22 cellular contexts compared by ENCODE assay signal in the genomic region with DNA sequence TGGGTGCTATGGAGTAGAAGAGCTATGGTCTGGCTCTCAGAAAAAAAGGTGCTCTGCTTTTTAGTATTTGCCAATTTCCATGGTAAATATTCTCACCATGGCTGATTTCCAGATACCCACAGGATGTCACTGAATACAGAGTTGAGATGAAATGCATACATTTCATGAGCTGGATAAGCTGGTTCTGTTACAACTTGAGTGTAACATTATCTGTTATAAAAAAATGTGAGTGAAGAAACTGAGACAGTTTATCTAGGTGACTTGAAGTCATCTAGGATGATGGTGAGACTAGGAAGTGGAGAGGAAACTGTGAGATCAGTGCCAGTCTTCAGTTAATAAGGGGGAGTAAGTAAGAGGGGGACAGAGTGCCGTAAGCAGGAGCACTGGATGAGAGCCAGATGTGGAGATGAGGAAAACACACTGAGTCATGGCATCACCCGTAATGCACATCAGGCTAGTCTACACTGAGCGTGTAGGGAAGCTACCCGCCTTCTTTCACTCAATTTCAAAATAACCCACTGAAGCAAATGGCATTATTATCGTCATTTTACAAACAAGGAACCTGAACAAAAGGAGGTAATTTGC. TPM values are rescaled to one million over a fixed set of nuclear protein-coding genes. Genes with fewer than 3 reads are reported as not detected.
DNase-seq lines count a peak whose midpoint lies in the region; ATAC-seq and TF ChIP-seq lines count a peak whose summit lies in the region.
"Had no signal": no experiment of that assay in that cellular context is flagged by ENCODE, and none has a peak within 500 bp of the region (broad histone marks: within the 10 kb centered on the region; RNA-seq: fewer than 3 reads in every experiment).

No MANE protein-coding gene starts in this region.

- CTCF ChIA-PET in activated CD4-positive, alpha-beta memory T cell treated with anti-CD3 and anti-CD28 coated beads for 36 hours (lab: Charles Lee): interaction anchor here (0.9 kb wide), 2 partner anchors 33 to 69 kb away, joined by 3 to 4 read pairs; no protein-coding TSS in a partner anchor

- POLR2A ChIA-PET in activated CD4-positive, alpha-beta memory T cell treated with anti-CD3 and anti-CD28 coated beads for 36 hours (lab: Charles Lee): no interaction called here

- no peaks in the 10 kb centered on the region for H3K27me3 Mint-ChIP-seq in activated T-helper 17 cell treated with anti-CD3 and anti-CD28 coated beads, Interleukin-2, amount 50 U/mL, for 72 hours
- no peaks in the 10 kb centered on the region for H3K27me3 Mint-ChIP-seq in activated CD4-positive, alpha-beta memory T cell treated with anti-CD3 and anti-CD28 coated beads for 36 hours
- H3K27me3 Mint-ChIP-seq: activated CD4-positive, alpha-beta T cell treated with anti-CD3 and anti-CD28 coated beads for 36 hours; CD8-positive, alpha-beta memory T cell had no signal

- intact Hi-C loops in activated CD4-positive, alpha-beta memory T cell treated with anti-CD3 and anti-CD28 coated beads for 36 hours (cut with micrococcal nuclease): no loop called here

- no peaks in the 10 kb centered on the region for H3K36me3 Mint-ChIP-seq in activated T-helper 17 cell treated with anti-CD3 and anti-CD28 coated beads, Interleukin-2, amount 50 U/mL, for 72 hours (ENCODE audit: low read depth)
- H3K36me3 Mint-ChIP-seq in activated CD4-positive, alpha-beta memory T cell treated with anti-CD3 and anti-CD28 coated beads for 36 hours: peaks cover 8% of the 10 kb centered on the region

- no peak for TF ChIP-seq CTCF in fibroblast of mammary gland (conservative IDR thresholded peaks at IDR 0.05; ENCODE audit: control insufficient read depth, insufficient read depth, low read depth, low read length)

- H3K4me3 ChIP-seq in fibroblast of mammary gland (ENCODE audit: control insufficient read depth, low read depth, low read length): no peak overlapping the region
- H3K4me3 ChIP-seq: lung, vagina had no signal

- no peak overlapping the region for H3K4me3 Mint-ChIP-seq in activated T-helper 17 cell treated with anti-CD3 and anti-CD28 coated beads, Interleukin-2, amount 50 U/mL, for 72 hours
- no peak overlapping the region for H3K4me3 Mint-ChIP-seq in activated CD4-positive, alpha-beta memory T cell treated with anti-CD3 and anti-CD28 coated beads for 36 hours
- H3K4me3 Mint-ChIP-seq: activated CD4-positive, alpha-beta T cell treated with anti-CD3 and anti-CD28 coated beads for 36 hours had no signal

- DNase-seq in AG08395 (ENCODE audit: low spot score) (peak; percentile 30), H4 (ENCODE audit: low spot score) (peak; percentile 8), fibroblast of mammary gland (ENCODE audit: low read depth) (peak; percentile 68), HK-2 (ENCODE audit: unreplicated experiment) (no peak)
- no peak for DNase-seq in activated CD4-positive, alpha-beta memory T cell treated with anti-CD3 and anti-CD28 coated beads for 36 hours
- DNase-seq: ACHN; activated CD4-positive, alpha-beta T cell treated with anti-CD3 and anti-CD28 coated beads for 36 hours; activated effector memory CD4-positive, alpha-beta T cell treated with anti-CD3 and anti-CD28 coated beads, Interleukin-2, amount 50 U/mL, for 16 hours; CD8-positive, alpha-beta memory T cell; central memory CD4-positive, alpha-beta T cell; DMS53; effector CD8-positive, alpha-beta T cell; MM.1S; NCI-H1694 treated with DMSO at 0.1 percent for 48 hours; NCI-H226; stimulated activated CD8-positive, alpha-beta memory T cell treated with anti-CD3 and anti-CD28 coated beads, Interleukin-4, amount 100 ng/mL, for 48 hours had no signal

- no peak for ATAC-seq in activated T-helper 17 cell treated with anti-CD3 and anti-CD28 coated beads, Interleukin-2, amount 50 U/mL, for 72 hours (replicated peaks)
- no peak for ATAC-seq in HG03196 (IDR thresholded peaks at IDR 0.05; ENCODE audit: unreplicated experiment)
- no peak for ATAC-seq in SK-N-SH treated with all-trans-retinoic acid at 6 μM for 48 hours
- ATAC-seq: activated CD4-positive, alpha-beta T cell treated with anti-CD3 and anti-CD28 coated beads for 36 hours; Right ventricle myocardium inferior had no signal

- H3K9me3 Mint-ChIP-seq in activated T-helper 17 cell treated with anti-CD3 and anti-CD28 coated beads, Interleukin-2, amount 50 U/mL, for 72 hours: no peaks in the 10 kb centered on the region
- H3K9me3 Mint-ChIP-seq in activated CD4-positive, alpha-beta memory T cell treated with anti-CD3 and anti-CD28 coated beads for 36 hours: no peaks in the 10 kb centered on the region
- H3K9me3 Mint-ChIP-seq: CD8-positive, alpha-beta memory T cell had no signal

- H3K27ac Mint-ChIP-seq in activated T-helper 17 cell treated with anti-CD3 and anti-CD28 coated beads, Interleukin-2, amount 50 U/mL, for 72 hours: peak overlapping the region; percentile 13
- H3K27ac Mint-ChIP-seq in activated CD4-positive, alpha-beta memory T cell treated with anti-CD3 and anti-CD28 coated beads for 36 hours: no peak overlapping the region
- H3K27ac Mint-ChIP-seq: activated CD4-positive, alpha-beta T cell treated with anti-CD3 and anti-CD28 coated beads for 36 hours had no signal

- H3K4me1 Mint-ChIP-seq in activated T-helper 17 cell treated with anti-CD3 and anti-CD28 coated beads, Interleukin-2, amount 50 U/mL, for 72 hours: peaks cover 22% of the 10 kb centered on the region
- peaks cover 13% of the 10 kb centered on the region for H3K4me1 Mint-ChIP-seq in activated CD4-positive, alpha-beta memory T cell treated with anti-CD3 and anti-CD28 coated beads for 36 hours (ENCODE audit: low read depth)

TF ChIP-seq in SK-N-SH treated with all-trans-retinoic acid at 6 μM for 48 hours, 23 proteins besides CTCF, POLR2A, EP300 and RAD21 (continues in another document):
- TF ChIP-seq ZNF70 (CRISPR knock-in tag; IDR thresholded peaks at IDR 0.05): no peak
- TF ChIP-seq, protein P1, sequence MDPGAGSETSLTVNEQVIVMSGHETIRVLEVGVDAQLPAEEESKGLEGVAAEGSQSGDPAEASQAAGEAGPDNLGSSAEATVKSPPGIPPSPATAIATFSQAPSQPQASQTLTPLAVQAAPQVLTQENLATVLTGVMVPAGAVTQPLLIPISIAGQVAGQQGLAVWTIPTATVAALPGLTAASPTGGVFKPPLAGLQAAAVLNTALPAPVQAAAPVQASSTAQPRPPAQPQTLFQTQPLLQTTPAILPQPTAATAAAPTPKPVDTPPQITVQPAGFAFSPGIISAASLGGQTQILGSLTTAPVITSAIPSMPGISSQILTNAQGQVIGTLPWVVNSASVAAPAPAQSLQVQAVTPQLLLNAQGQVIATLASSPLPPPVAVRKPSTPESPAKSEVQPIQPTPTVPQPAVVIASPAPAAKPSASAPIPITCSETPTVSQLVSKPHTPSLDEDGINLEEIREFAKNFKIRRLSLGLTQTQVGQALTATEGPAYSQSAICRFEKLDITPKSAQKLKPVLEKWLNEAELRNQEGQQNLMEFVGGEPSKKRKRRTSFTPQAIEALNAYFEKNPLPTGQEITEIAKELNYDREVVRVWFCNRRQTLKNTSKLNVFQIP (CRISPR knock-in tag; IDR thresholded peaks at IDR 0.05; ENCODE audit: borderline replicate concordance, low read depth): no peak
- no peak for TF ChIP-seq RARB (CRISPR knock-in tag; IDR thresholded peaks at IDR 0.05)
- TF ChIP-seq ZFP3 (CRISPR knock-in tag; IDR thresholded peaks at IDR 0.05): no peak
- no peak for TF ChIP-seq ZNF565 (CRISPR knock-in tag; conservative IDR thresholded peaks at IDR 0.05; ENCODE audit: low read depth)
- no peak for TF ChIP-seq GLIS3 (CRISPR knock-in tag; IDR thresholded peaks at IDR 0.05)
- no peak for TF ChIP-seq ZC3H10 (CRISPR knock-in tag; IDR thresholded peaks at IDR 0.05)
- TF ChIP-seq CSDC2 (CRISPR knock-in tag; IDR thresholded peaks at IDR 0.05): no peak
- TF ChIP-seq, protein P2, sequence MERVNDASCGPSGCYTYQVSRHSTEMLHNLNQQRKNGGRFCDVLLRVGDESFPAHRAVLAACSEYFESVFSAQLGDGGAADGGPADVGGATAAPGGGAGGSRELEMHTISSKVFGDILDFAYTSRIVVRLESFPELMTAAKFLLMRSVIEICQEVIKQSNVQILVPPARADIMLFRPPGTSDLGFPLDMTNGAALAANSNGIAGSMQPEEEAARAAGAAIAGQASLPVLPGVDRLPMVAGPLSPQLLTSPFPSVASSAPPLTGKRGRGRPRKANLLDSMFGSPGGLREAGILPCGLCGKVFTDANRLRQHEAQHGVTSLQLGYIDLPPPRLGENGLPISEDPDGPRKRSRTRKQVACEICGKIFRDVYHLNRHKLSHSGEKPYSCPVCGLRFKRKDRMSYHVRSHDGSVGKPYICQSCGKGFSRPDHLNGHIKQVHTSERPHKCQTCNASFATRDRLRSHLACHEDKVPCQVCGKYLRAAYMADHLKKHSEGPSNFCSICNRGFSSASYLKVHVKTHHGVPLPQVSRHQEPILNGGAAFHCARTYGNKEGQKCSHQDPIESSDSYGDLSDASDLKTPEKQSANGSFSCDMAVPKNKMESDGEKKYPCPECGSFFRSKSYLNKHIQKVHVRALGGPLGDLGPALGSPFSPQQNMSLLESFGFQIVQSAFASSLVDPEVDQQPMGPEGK (CRISPR knock-in tag; IDR thresholded peaks at IDR 0.05; ENCODE audit: borderline replicate concordance): no peak
- no peak for TF ChIP-seq SNAI2 (CRISPR knock-in tag; IDR thresholded peaks at IDR 0.05)
- TF ChIP-seq BACH2 (CRISPR knock-in tag; IDR thresholded peaks at IDR 0.05; ENCODE audit: borderline replicate concordance): no peak
- TF ChIP-seq, protein P3, sequence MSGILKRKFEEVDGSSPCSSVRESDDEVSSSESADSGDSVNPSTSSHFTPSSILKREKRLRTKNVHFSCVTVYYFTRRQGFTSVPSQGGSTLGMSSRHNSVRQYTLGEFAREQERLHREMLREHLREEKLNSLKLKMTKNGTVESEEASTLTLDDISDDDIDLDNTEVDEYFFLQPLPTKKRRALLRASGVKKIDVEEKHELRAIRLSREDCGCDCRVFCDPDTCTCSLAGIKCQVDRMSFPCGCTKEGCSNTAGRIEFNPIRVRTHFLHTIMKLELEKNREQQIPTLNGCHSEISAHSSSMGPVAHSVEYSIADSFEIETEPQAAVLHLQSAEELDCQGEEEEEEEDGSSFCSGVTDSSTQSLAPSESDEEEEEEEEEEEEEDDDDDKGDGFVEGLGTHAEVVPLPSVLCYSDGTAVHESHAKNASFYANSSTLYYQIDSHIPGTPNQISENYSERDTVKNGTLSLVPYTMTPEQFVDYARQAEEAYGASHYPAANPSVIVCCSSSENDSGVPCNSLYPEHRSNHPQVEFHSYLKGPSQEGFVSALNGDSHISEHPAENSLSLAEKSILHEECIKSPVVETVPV (CRISPR knock-in tag; IDR thresholded peaks at IDR 0.05): no peak
- TF ChIP-seq TCF4 (CRISPR knock-in tag; IDR thresholded peaks at IDR 0.05; ENCODE audit: borderline replicate concordance): no peak

RNA-seq across cellular contexts. Expression of a gene that starts 5.0 kb away (rescaled TPM):
- total RNA-seq in H4 (2014; rRNA removed; shearing (Covaris generic)): 5.2 and 5.6 TPM in 2 replicates
- total RNA-seq in activated T-helper 17 cell treated with anti-CD3 and anti-CD28 coated beads, Interleukin-2, amount 50 U/mL, for 72 hours: 10 to 100 TPM; 12.3 to 13.7 TPM
- total RNA-seq in activated CD4-positive, alpha-beta memory T cell treated with anti-CD3 and anti-CD28 coated beads for 36 hours: 10 to 100 TPM; 16.5 TPM

RNA-seq across cellular contexts. Expression of a gene that starts 45.0 kb away (rescaled TPM):
- total RNA-seq in H4 (2014; rRNA removed; shearing (Covaris generic)): 23.9 and 39.4 TPM in 2 replicates
- total RNA-seq in activated T-helper 17 cell treated with anti-CD3 and anti-CD28 coated beads, Interleukin-2, amount 50 U/mL, for 72 hours: 10 to 100 TPM in 1 of 2 donors, 1 to 10 TPM in 1; 7.5 to 12.7 TPM
- 10 to 100 TPM; 15.9 to 18.7 TPM for total RNA-seq in activated CD4-positive, alpha-beta memory T cell treated with anti-CD3 and anti-CD28 coated beads for 36 hours

Comparison
In these comparisons a context has a peak if more than half of its experiments do, and no peak if none do; other contexts are left out.
1. DNase-seq: peak in AG08395 (single experiment), H4 (single experiment) and fibroblast of mammary gland (single experiment); none in HK-2 (single experiment) and activated CD4-positive, alpha-beta memory T cell treated with anti-CD3 and anti-CD28 coated beads for 36 hours (single experiment).